Comparison of ENCODE assay signal across 22 cellular contexts in the genomic region with DNA sequence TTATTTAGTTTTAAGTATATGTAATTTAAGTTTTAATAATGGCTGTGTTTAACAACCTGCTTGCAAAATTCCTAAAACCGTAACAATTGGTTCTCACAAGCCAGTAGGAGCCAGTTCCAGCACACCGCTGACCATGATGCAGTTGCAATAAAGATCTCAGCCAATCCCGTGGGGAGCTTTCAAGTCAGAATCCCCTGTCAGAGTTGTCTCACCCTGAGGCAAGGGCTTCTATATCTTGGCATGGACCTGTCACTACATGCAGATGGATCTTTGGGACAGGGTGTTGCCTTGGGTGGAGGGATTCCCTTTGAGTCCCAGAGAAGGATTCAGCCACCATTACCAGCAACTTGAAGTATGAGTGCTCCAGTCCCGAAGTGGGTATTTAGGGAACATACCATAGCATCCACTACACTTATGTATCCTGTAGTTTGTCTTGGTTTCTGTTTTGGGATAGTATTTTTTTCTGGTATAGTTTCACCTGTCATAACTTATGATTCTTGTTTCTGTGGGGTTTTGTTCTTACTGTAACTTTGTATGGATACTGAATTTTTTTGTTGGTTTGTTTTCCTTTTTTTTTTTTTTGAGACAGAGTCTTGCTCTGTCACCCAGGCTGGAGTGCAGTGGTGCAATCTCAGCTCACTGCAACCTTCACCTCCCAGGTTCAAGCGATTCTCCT.
"Had no signal": no experiment of that assay in that cellular context is flagged by ENCODE, and none has a peak within 500 bp of the region (broad histone marks: within the 10 kb centered on the region; RNA-seq: fewer than 3 reads in every experiment).

No MANE protein-coding gene starts in this region.

- H3K4me3 Mint-ChIP-seq: activated CD8-positive, alpha-beta T cell treated with anti-CD3 and anti-CD28 coated beads for 36 hours; activated naive CD8-positive, alpha-beta T cell treated with anti-CD3 and anti-CD28 coated beads, Interleukin-2, amount 10 ng/mL, durations not matched to agents 7 days and 5 days; effector memory CD8-positive, alpha-beta T cell; natural killer cell; T-cell had no signal

- H3K27ac ChIP-seq: right atrium auricular region, skin epidermis, tibial nerve had no signal

- H3K36me3 ChIP-seq: right atrium auricular region, tibial nerve, vagina had no signal

- H3K27me3 ChIP-seq: right atrium auricular region, tibial nerve, vagina had no signal

- H3K9me3 ChIP-seq: right atrium auricular region, tibial nerve, vagina had no signal

- H3K4me3 ChIP-seq: right atrium auricular region, skin epidermis, tibial nerve, vagina had no signal

- H3K27me3 Mint-ChIP-seq: activated CD8-positive, alpha-beta T cell treated with anti-CD3 and anti-CD28 coated beads for 36 hours; activated naive CD8-positive, alpha-beta T cell treated with anti-CD3 and anti-CD28 coated beads, Interleukin-2, amount 10 ng/mL, durations not matched to agents 7 days and 5 days; effector memory CD8-positive, alpha-beta T cell; T-cell had no signal

- ATAC-seq: activated CD8-positive, alpha-beta T cell treated with anti-CD3 and anti-CD28 coated beads for 36 hours; effector memory CD8-positive, alpha-beta T cell; left ventricle myocardium superior; natural killer cell; T-cell had no signal

- H3K4me1 ChIP-seq: right atrium auricular region, tibial nerve had no signal

- DNase-seq: activated CD4-positive, alpha-beta T cell treated with anti-CD3 and anti-CD28 coated beads for 1 hour; activated CD8-positive, alpha-beta memory T cell treated with anti-CD3 and anti-CD28 coated beads, Interleukin-2, amount 50 U/mL, for 4 hours; activated CD8-positive, alpha-beta T cell treated with anti-CD3 and anti-CD28 coated beads for 36 hours; activated naive CD4-positive, alpha-beta T cell; activated naive CD8-positive, alpha-beta T cell treated with anti-CD3 and anti-CD28 coated beads, Interleukin-2, amount 10 ng/mL, durations not matched to agents 7 days and 5 days; aorta; dermis blood vessel endothelial cell; effector memory CD8-positive, alpha-beta T cell; hypothalamus; kidney glomerular epithelial cell; left ventricle myocardium superior; mesendoderm; natural killer cell; posterior cingulate gyrus; stimulated activated CD4-positive, alpha-beta T cell treated with anti-CD3 and anti-CD28 coated beads, Interleukin-15, amount 100 ng/mL, for 24 hours; stimulated activated CD4-positive, alpha-beta T cell treated with anti-CD3 and anti-CD28 coated beads, Interleukin-4, amount 100 ng/mL, for 1 hour; stimulated activated naive CD4-positive, alpha-beta T cell; T-cell had no signal

- H3K9me3 Mint-ChIP-seq: activated CD8-positive, alpha-beta T cell treated with anti-CD3 and anti-CD28 coated beads for 36 hours; activated naive CD8-positive, alpha-beta T cell treated with anti-CD3 and anti-CD28 coated beads, Interleukin-2, amount 10 ng/mL, durations not matched to agents 7 days and 5 days; effector memory CD8-positive, alpha-beta T cell; natural killer cell; T-cell had no signal

- H3K4me1 Mint-ChIP-seq: activated naive CD8-positive, alpha-beta T cell treated with anti-CD3 and anti-CD28 coated beads, Interleukin-2, amount 10 ng/mL, durations not matched to agents 7 days and 5 days; natural killer cell; T-cell had no signal

- H3K27ac Mint-ChIP-seq: activated CD8-positive, alpha-beta T cell treated with anti-CD3 and anti-CD28 coated beads for 36 hours; activated naive CD8-positive, alpha-beta T cell treated with anti-CD3 and anti-CD28 coated beads, Interleukin-2, amount 10 ng/mL, durations not matched to agents 7 days and 5 days; natural killer cell; T-cell had no signal

- H3K36me3 Mint-ChIP-seq: activated naive CD8-positive, alpha-beta T cell treated with anti-CD3 and anti-CD28 coated beads, Interleukin-2, amount 10 ng/mL, durations not matched to agents 7 days and 5 days; natural killer cell; T-cell had no signal
